8 cellular contexts compared by ENCODE assay signal in the genomic region with DNA sequence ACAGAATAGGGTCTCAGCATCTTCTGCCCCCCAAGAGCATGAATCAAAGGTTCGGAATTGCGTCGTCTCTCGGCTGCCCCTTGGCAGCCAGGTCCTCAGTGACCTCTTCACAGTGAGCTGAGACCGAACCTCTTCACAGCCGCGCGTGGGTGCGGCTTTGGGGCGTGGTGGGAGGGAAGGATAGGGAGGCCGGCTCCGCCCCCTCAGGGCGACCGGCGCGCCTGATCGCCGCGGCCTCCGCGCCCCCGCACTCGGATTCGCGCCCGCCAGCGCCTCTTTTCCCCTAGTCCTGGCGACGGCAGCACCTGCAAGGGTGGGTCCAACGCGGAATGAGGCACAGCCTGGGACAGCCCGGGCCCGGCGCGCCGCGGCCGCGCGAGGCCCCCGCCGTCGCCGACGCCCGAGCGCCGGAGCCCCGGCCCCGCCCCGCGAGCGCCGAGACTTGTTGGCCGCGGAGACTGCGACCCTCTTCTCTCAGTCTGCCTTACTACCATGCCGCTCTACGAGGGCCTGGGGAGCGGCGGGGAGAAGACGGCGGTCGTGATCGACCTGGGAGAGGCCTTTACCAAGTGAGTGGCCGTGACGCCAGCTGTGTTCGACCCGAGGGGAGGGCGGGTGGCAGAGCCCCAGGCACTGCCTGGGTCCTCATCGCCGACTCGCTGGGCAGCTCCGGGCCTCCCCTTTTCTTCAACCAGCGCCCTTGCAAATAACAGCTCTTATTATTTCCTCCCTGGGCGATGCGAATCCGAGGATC. TPM values are rescaled to one million over a fixed set of nuclear protein-coding genes. Genes with fewer than 3 reads are reported as not detected.
DNase-seq lines count a peak whose midpoint lies in the region; TF ChIP-seq lines count a peak whose summit lies in the region.

A gene (plus strand): TSS at position 424 of the 754 bp plus-strand sequence. CDS start 69 bp downstream, at position 493.

- TF ChIP-seq CTCF in GM20000 (IDR thresholded peaks at IDR 0.05; ENCODE audit: extremely low read depth, missing control alignments), result no peak

- CTCF ChIA-PET in activated CD8-positive, alpha-beta memory T cell treated with anti-CD3 and anti-CD28 coated beads for 36 hours (lab: Charles Lee), result interaction anchor here (0.8 to 1.2 kb wide), 2 partner anchors 17 to 92 kb away, joined by 3 read pairs; no protein-coding TSS in a partner anchor

- POLR2A ChIA-PET in activated CD8-positive, alpha-beta memory T cell treated with anti-CD3 and anti-CD28 coated beads for 36 hours (lab: Charles Lee), result interaction anchor here (0.6 to 2.6 kb wide), 5 partner anchors 45 to 228 kb away, joined by 3 to 11 read pairs (median 3); a partner anchor contains a TSS

- DNase-seq in COLO668 (lab: John Stamatoyannopoulos, UW; ENCODE audit: unreplicated experiment) (peak; percentile 98), GM20000 (ENCODE audit: low spot score) (peak; percentile 93), HS-5 (ENCODE audit: low read depth) (peak; percentile 41), NOMO-1 (lab: John Stamatoyannopoulos, UW; ENCODE audit: unreplicated experiment in 2 of 2) (peak; percentile 63 to 84), lung microvascular endothelial cell (ENCODE audit: low read depth in 2 of 2) (peak; percentile 74 to 80)
- peak; percentile 77 for DNase-seq in effector CD8-positive, alpha-beta T cell (lab: John Stamatoyannopoulos, UW)
- DNase-seq in stimulated activated CD4-positive, alpha-beta T cell treated with anti-CD3 and anti-CD28 coated beads, TNF-alpha, amount 100 ng/mL, for 4 hours (ENCODE audit: low read depth in 3 of 3), result peak; percentile 77 to 83 (median 81)

RNA-seq across cellular contexts. Expression of the gene that starts here (rescaled TPM):
- total RNA-seq in activated CD8-positive, alpha-beta memory T cell treated with anti-CD3 and anti-CD28 coated beads for 36 hours, result 10 to 100 TPM; 32.7 to 35.2 TPM
- 25.1 and 28.8 TPM in 2 replicates for total RNA-seq in lung microvascular endothelial cell

Comparison
In these comparisons a context has a peak if more than half of its experiments do, and no peak if none do; other contexts are left out.
1. Peak in every context shown above with its lines: DNase-seq.
2. DNase-seq: peak in every context shown above with its lines; median percentile 98 in COLO668; 93 in GM20000; 81 in stimulated activated CD4-positive, alpha-beta T cell treated with anti-CD3 and anti-CD28 coated beads, TNF-alpha, amount 100 ng/mL, for 4 hours; 77 in effector CD8-positive, alpha-beta T cell; 77 in lung microvascular endothelial cell; 74 in NOMO-1; 41 in HS-5.